Comparison of ENCODE assay signal across 22 cellular contexts in genomic region chr1:213829806-213830205, GRCh38.
DNase-seq lines count a peak whose midpoint lies in the region; ATAC-seq and TF ChIP-seq lines count a peak whose summit lies in the region.
"Had no signal": no experiment of that assay in that cellular context is flagged by ENCODE, and none has a peak within 500 bp of the region (broad histone marks: within the 10 kb centered on the region; RNA-seq: fewer than 3 reads in every experiment).

No MANE protein-coding gene starts in this region.

- peak; percentile 50 for DNase-seq in DMS 273 treated with DMSO at 0.1 percent for 48 hours (lab: John Stamatoyannopoulos, UW)
- DNase-seq in NCI-H1105 treated with DMSO at 0.1 percent for 48 hours (lab: John Stamatoyannopoulos, UW), result peak; percentile 24
- DNase-seq in NCI-H2171 treated with DMSO at 0.1 percent for 48 hours (lab: John Stamatoyannopoulos, UW), result peak; percentile 68
- peak; percentile 75 for DNase-seq in esophagus muscularis mucosa (ENCODE audit: extremely low spot score)
- no peak for DNase-seq in effector memory CD4-positive, alpha-beta T cell
- DNase-seq in NCI-H187 treated with DMSO at 0.1 percent for 48 hours (lab: John Stamatoyannopoulos, UW), result no peak
- DNase-seq: ACHN; Caco-2; CD4-positive, alpha-beta memory T cell; DMS153; GM23248; H9; HFFc6; KG1; NCI-H1092; NCI-H2029; NCI-H526 treated with DMSO at 0.1 percent for 48 hours; PC-3; SHP77 had no signal

- no peaks in the 10 kb centered on the region for H3K36me3 ChIP-seq in esophagus muscularis mucosa
- H3K36me3 ChIP-seq in effector memory CD4-positive, alpha-beta T cell (ENCODE audit: control insufficient read depth, insufficient read depth, low read length), result no peaks in the 10 kb centered on the region
- H3K36me3 ChIP-seq: BLaER1 treated with 17β-estradiol and CSF1 and Interleukin-3, amounts not matched to agents 10 nM and 100 nM had no signal

- peaks cover 0 to 6% (median 0%) of the 10 kb centered on the region in 4 donors for H3K9me3 ChIP-seq in esophagus muscularis mucosa
- no peaks in the 10 kb centered on the region for H3K9me3 ChIP-seq in effector memory CD4-positive, alpha-beta T cell (ENCODE audit: control insufficient read depth, low read length)

- TF ChIP-seq CTCF in esophagus muscularis mucosa (IDR thresholded peaks at IDR 0.05), result no peak

- intact Hi-C loops in esophagus muscularis mucosa (cut with DNase I), result no loop called here

- 62% methylated on average over 5 of the region's 5 CpGs for WGBS in esophagus muscularis mucosa

- H3K4me1 ChIP-seq in esophagus muscularis mucosa, result no peaks in the 10 kb centered on the region
- no peaks in the 10 kb centered on the region for H3K4me1 ChIP-seq in effector memory CD4-positive, alpha-beta T cell (ENCODE audit: control insufficient read depth, insufficient read depth, low read length, poor library complexity, severe bottlenecking)
- H3K4me1 ChIP-seq: BLaER1 treated with 17β-estradiol and CSF1 and Interleukin-3, amounts not matched to agents 10 nM and 100 nM; Caco-2 had no signal

- no peak overlapping the region for H3K4me3 ChIP-seq in esophagus muscularis mucosa
- H3K4me3 ChIP-seq in effector memory CD4-positive, alpha-beta T cell (ENCODE audit: insufficient read depth, low read depth, low read length, poor library complexity, severe bottlenecking), result no peak overlapping the region
- H3K4me3 ChIP-seq: BLaER1 treated with 17β-estradiol and CSF1 and Interleukin-3, amounts not matched to agents 10 nM and 100 nM; GM23248; SK-N-MC had no signal

- no peak for ATAC-seq in HG03442 (IDR thresholded peaks at IDR 0.05; ENCODE audit: unreplicated experiment)
- ATAC-seq: PC-3 had no signal

- no peaks in the 10 kb centered on the region for H3K27me3 ChIP-seq in esophagus muscularis mucosa
- no peaks in the 10 kb centered on the region for H3K27me3 ChIP-seq in effector memory CD4-positive, alpha-beta T cell (replicated peaks; ENCODE audit: control insufficient read depth, insufficient read depth, low read length, poor library complexity, severe bottlenecking)
- H3K27me3 ChIP-seq: BLaER1 treated with 17β-estradiol and CSF1 and Interleukin-3, amounts not matched to agents 10 nM and 100 nM had no signal

- no peak for TF ChIP-seq POLR2A in esophagus muscularis mucosa (IDR thresholded peaks at IDR 0.05; ENCODE audit: low read depth)

- no peak for TF ChIP-seq EP300 in esophagus muscularis mucosa (IDR thresholded peaks at IDR 0.05)

- no peak overlapping the region for H3K27ac ChIP-seq in esophagus muscularis mucosa (replicated peaks in 1 of 4)
- H3K27ac ChIP-seq in effector memory CD4-positive, alpha-beta T cell (ENCODE audit: insufficient read depth, low read length, poor library complexity, severe bottlenecking), result no peak overlapping the region
- H3K27ac ChIP-seq: BLaER1 treated with 17β-estradiol and CSF1 and Interleukin-3, amounts not matched to agents 10 nM and 100 nM; GM23248; SK-N-MC had no signal

Comparison
In these comparisons a context has a peak if more than half of its experiments do, and no peak if none do; other contexts are left out.
1. DNase-seq: peak in DMS 273 treated with DMSO at 0.1 percent for 48 hours (single experiment), NCI-H1105 treated with DMSO at 0.1 percent for 48 hours (single experiment), NCI-H2171 treated with DMSO at 0.1 percent for 48 hours (single experiment) and esophagus muscularis mucosa (single experiment); none in effector memory CD4-positive, alpha-beta T cell (0 of 3) and NCI-H187 treated with DMSO at 0.1 percent for 48 hours (single experiment).